Comparison of ENCODE assay signal across 1 cellular context in genomic region chr14:103849151-103850013, GRCh38.
TF ChIP-seq lines count a peak whose summit lies in the region.

No MANE protein-coding gene starts in this region.

TF ChIP-seq in HCT116, 20 proteins besides CTCF, POLR2A, EP300 and RAD21 (continued from another document):
- TF ChIP-seq REST (IDR thresholded peaks at IDR 0.05; ENCODE audit: low read depth) (no peak), FOSL1 (IDR thresholded peaks at IDR 0.05; ENCODE audit: low read depth) (no peak), SP1 (IDR thresholded peaks at IDR 0.05; ENCODE audit: low read depth) (no peak), EZH2 (IDR thresholded peaks at IDR 0.05) (no peak), CBX3 (IDR thresholded peaks at IDR 0.05; ENCODE audit: low read depth) (no peak), YY1 (IDR thresholded peaks at IDR 0.05; ENCODE audit: extremely low read depth, insufficient replicate concordance, low read depth, low read length) (no peak), SIN3A (IDR thresholded peaks at IDR 0.05; ENCODE audit: low read depth) (no peak)
